Comparison of ENCODE assay signal across 20 cellular contexts in genomic region chr2:222756362-222756831, GRCh38.
DNase-seq lines count a peak whose midpoint lies in the region; ATAC-seq, FAIRE-seq and TF ChIP-seq lines count a peak whose summit lies in the region.
"Had no signal": no experiment of that assay in that cellular context is flagged by ENCODE, and none has a peak within 500 bp of the region (broad histone marks: within the 10 kb centered on the region; RNA-seq: fewer than 3 reads in every experiment).

No MANE protein-coding gene starts in this region.

- POLR2A ChIA-PET in endothelial cell of umbilical vein (lab: Charles Lee) = no interaction called here

- no TSS peak for BruUV-seq in endothelial cell of umbilical vein (replicated peaks; lab: Mats Ljungman, UMichigan)

- H3K9me3 ChIP-seq in endothelial cell of umbilical vein (replicated peaks; ENCODE audit: control insufficient read depth, insufficient read depth, low read length) = no peaks in the 10 kb centered on the region
- H3K9me3 ChIP-seq in parathyroid adenoma (ENCODE audit: control insufficient read depth, low read length) = no peaks in the 10 kb centered on the region
- H3K9me3 ChIP-seq in suprapubic skin = no peaks in the 10 kb centered on the region
- H3K9me3 ChIP-seq: esophagus squamous epithelium, stomach, upper lobe of left lung had no signal

- CTCF ChIA-PET in endothelial cell of umbilical vein (lab: Charles Lee) = interaction anchor here (0.7 to 2.2 kb wide), 4 partner anchors 50 to 183 kb away, joined by 3 to 6 read pairs (median 4); no protein-coding TSS in a partner anchor

- no peak for TF ChIP-seq EP300 in suprapubic skin (IDR thresholded peaks at IDR 0.05)

- H4K20me1 ChIP-seq in endothelial cell of umbilical vein (replicated peaks; ENCODE audit: control insufficient read depth, extremely low read depth, insufficient read depth, low read length) = no peaks in the 10 kb centered on the region

- no peak for ATAC-seq in stimulated activated memory B cell treated with anti-CD40 and anti-IgM and Interleukin-4, amounts not matched to agents 10 μg/mL and 1 μg/mL and 100 μg/mL, for 72 hours
- ATAC-seq: activated CD8-positive, alpha-beta T cell treated with anti-CD3 and anti-CD28 coated beads for 36 hours; natural killer cell treated with Interleukin-12 subunit alpha and Interleukin-12 subunit beta and Interleukin-15 and Interleukin-18, amount 100 ng/mL, for 72 hours had no signal

- peaks cover 2% of the 10 kb centered on the region for H3K9me3 Mint-ChIP-seq in stimulated activated memory B cell treated with anti-CD40 and anti-IgM and Interleukin-4, amounts not matched to agents 10 μg/mL and 1 μg/mL and 100 μg/mL, for 72 hours
- H3K9me3 Mint-ChIP-seq: activated CD8-positive, alpha-beta T cell treated with anti-CD3 and anti-CD28 coated beads for 36 hours; central memory CD8-positive, alpha-beta T cell; natural killer cell treated with Interleukin-12 subunit alpha and Interleukin-12 subunit beta and Interleukin-15 and Interleukin-18, amount 100 ng/mL, for 72 hours; T-helper 2 cell treated with Interferon-gamma antibody and Interleukin-4, amounts not matched to agents 5 μg/mL and 100 μg/mL, for 36 hours had no signal

- H3K79me2 ChIP-seq in endothelial cell of umbilical vein (ENCODE audit: control insufficient read depth, insufficient read depth, low read length) = no peaks in the 10 kb centered on the region
- H3K79me2 ChIP-seq in parathyroid adenoma = no peaks in the 10 kb centered on the region

- H3K4me3 Mint-ChIP-seq in stimulated activated memory B cell treated with anti-CD40 and anti-IgM and Interleukin-4, amounts not matched to agents 10 μg/mL and 1 μg/mL and 100 μg/mL, for 72 hours = no peak overlapping the region
- H3K4me3 Mint-ChIP-seq: activated CD8-positive, alpha-beta T cell treated with anti-CD3 and anti-CD28 coated beads for 36 hours; central memory CD8-positive, alpha-beta T cell; natural killer cell treated with Interleukin-12 subunit alpha and Interleukin-12 subunit beta and Interleukin-15 and Interleukin-18, amount 100 ng/mL, for 72 hours; T-helper 2 cell treated with Interferon-gamma antibody and Interleukin-4, amounts not matched to agents 5 μg/mL and 100 μg/mL, for 36 hours had no signal

- TF ChIP-seq POLR2A in endothelial cell of umbilical vein (IDR thresholded peaks at IDR 0.05; ENCODE audit: low read depth, low read length) = no peak
- TF ChIP-seq POLR2A in suprapubic skin (IDR thresholded peaks at IDR 0.05) = no peak

- no peaks in the 10 kb centered on the region for H3K27me3 ChIP-seq in endothelial cell of umbilical vein (ENCODE audit: control insufficient read depth in 2 of 2, insufficient read depth in 2 of 2, low read length in 2 of 2)
- no peaks in the 10 kb centered on the region for H3K27me3 ChIP-seq in parathyroid adenoma (ENCODE audit: control insufficient read depth, insufficient read depth, low read length)
- H3K27me3 ChIP-seq in suprapubic skin = no peaks in the 10 kb centered on the region
- H3K27me3 ChIP-seq: esophagus squamous epithelium, stomach, upper lobe of left lung had no signal

- H3K27ac ChIP-seq in endothelial cell of umbilical vein (ENCODE audit: insufficient read depth, low read depth, low read length) (no peak overlapping the region), parathyroid adenoma (no peak overlapping the region), suprapubic skin (no peak overlapping the region)
- H3K27ac ChIP-seq: esophagus squamous epithelium, stomach, upper lobe of left lung had no signal

- peak; percentile 68 for DNase-seq in ELF-1 (ENCODE audit: low read depth, low spot score)
- peak; percentile 19 for DNase-seq in NCI-H226
- no peak for DNase-seq in endothelial cell of umbilical vein (ENCODE audit: low read depth, low spot score)
- no peak for DNase-seq in NCI-H82 (lab: John Stamatoyannopoulos, UW)
- no peak for DNase-seq in suprapubic skin (ENCODE audit: low spot score in 2 of 2)
- DNase-seq in medulla oblongata (ENCODE audit: extremely low spot score) = no peak
- DNase-seq: activated CD8-positive, alpha-beta T cell treated with anti-CD3 and anti-CD28 coated beads for 36 hours; activated naive CD4-positive, alpha-beta T cell treated with Interleukin-2 at 50 U/mL for 16 hours; amygdala; esophagus squamous epithelium; NCI-H1694 treated with DMSO at 0.1 percent for 48 hours; stimulated activated CD4-positive, alpha-beta T cell treated with anti-CD3 and anti-CD28 coated beads, Interleukin-4, amount 100 ng/mL, for 1 hour; stomach; upper lobe of left lung had no signal

- no peaks in the 10 kb centered on the region for H3K4me1 Mint-ChIP-seq in stimulated activated memory B cell treated with anti-CD40 and anti-IgM and Interleukin-4, amounts not matched to agents 10 μg/mL and 1 μg/mL and 100 μg/mL, for 72 hours
- H3K4me1 Mint-ChIP-seq: central memory CD8-positive, alpha-beta T cell had no signal

- dilution Hi-C loops in endothelial cell of umbilical vein (cut with MboI; ENCODE audit: extremely low pct_ligation_motif_present, low sequenced_read_pairs) = no loop called here

- H3K9me1 ChIP-seq in endothelial cell of umbilical vein (replicated peaks; ENCODE audit: control insufficient read depth, extremely low read depth, insufficient read depth, low read length) = no peaks in the 10 kb centered on the region

- no peak for FAIRE-seq in endothelial cell of umbilical vein (lab: Jason Lieb, UNC)
- FAIRE-seq: GM18507 had no signal

- H3K4me2 ChIP-seq in endothelial cell of umbilical vein (ENCODE audit: insufficient read depth, low read length) (no peak overlapping the region), parathyroid adenoma (ENCODE audit: low read length) (no peak overlapping the region)

- no peak for TF ChIP-seq CTCF in endothelial cell of umbilical vein (IDR thresholded peaks at IDR 0.05; ENCODE audit: extremely low read depth in 1 of 2, insufficient read depth in 1 of 2, low read depth in 1 of 2, low read length in 2 of 2)
- no peak for TF ChIP-seq CTCF in parathyroid adenoma (IDR thresholded peaks at IDR 0.05)
- TF ChIP-seq CTCF in suprapubic skin (IDR thresholded peaks at IDR 0.05) = no peak

- H3K4me1 ChIP-seq in endothelial cell of umbilical vein (ENCODE audit: control insufficient read depth, extremely low read depth, insufficient read depth, low read length) = peaks cover 10% of the 10 kb centered on the region
- peaks cover 19% of the 10 kb centered on the region for H3K4me1 ChIP-seq in parathyroid adenoma
- H3K4me1 ChIP-seq in suprapubic skin = no peaks in the 10 kb centered on the region
- H3K4me1 ChIP-seq: upper lobe of left lung had no signal

- H2AFZ ChIP-seq in endothelial cell of umbilical vein (ENCODE audit: low read depth, low read length) (peak overlapping the region; percentile 79), parathyroid adenoma (peak overlapping the region; percentile 19)

- 67% methylated on average over 3 of the region's 3 CpGs for WGBS in suprapubic skin

- H3K27me3 Mint-ChIP-seq in stimulated activated memory B cell treated with anti-CD40 and anti-IgM and Interleukin-4, amounts not matched to agents 10 μg/mL and 1 μg/mL and 100 μg/mL, for 72 hours = no peaks in the 10 kb centered on the region
- H3K27me3 Mint-ChIP-seq: activated CD8-positive, alpha-beta T cell treated with anti-CD3 and anti-CD28 coated beads for 36 hours; central memory CD8-positive, alpha-beta T cell; natural killer cell treated with Interleukin-12 subunit alpha and Interleukin-12 subunit beta and Interleukin-15 and Interleukin-18, amount 100 ng/mL, for 72 hours had no signal

- no peaks in the 10 kb centered on the region for H3K36me3 Mint-ChIP-seq in stimulated activated memory B cell treated with anti-CD40 and anti-IgM and Interleukin-4, amounts not matched to agents 10 μg/mL and 1 μg/mL and 100 μg/mL, for 72 hours
- H3K36me3 Mint-ChIP-seq: natural killer cell treated with Interleukin-12 subunit alpha and Interleukin-12 subunit beta and Interleukin-15 and Interleukin-18, amount 100 ng/mL, for 72 hours had no signal

- H3K9ac ChIP-seq in endothelial cell of umbilical vein (replicated peaks; ENCODE audit: extremely low read depth, insufficient read depth, low read length) (no peak overlapping the region), parathyroid adenoma (no peak overlapping the region)

- no peak overlapping the region for H3K27ac Mint-ChIP-seq in stimulated activated memory B cell treated with anti-CD40 and anti-IgM and Interleukin-4, amounts not matched to agents 10 μg/mL and 1 μg/mL and 100 μg/mL, for 72 hours
- H3K27ac Mint-ChIP-seq: activated CD8-positive, alpha-beta T cell treated with anti-CD3 and anti-CD28 coated beads for 36 hours; natural killer cell treated with Interleukin-12 subunit alpha and Interleukin-12 subunit beta and Interleukin-15 and Interleukin-18, amount 100 ng/mL, for 72 hours; T-helper 2 cell treated with Interferon-gamma antibody and Interleukin-4, amounts not matched to agents 5 μg/mL and 100 μg/mL, for 36 hours had no signal

- H3K36me3 ChIP-seq in endothelial cell of umbilical vein (ENCODE audit: control insufficient read depth in 2 of 2, extremely low read depth in 1 of 2, insufficient read depth in 2 of 2, low read length in 2 of 2) = no peaks in the 10 kb centered on the region
- H3K36me3 ChIP-seq in parathyroid adenoma (ENCODE audit: control insufficient read depth, insufficient read depth, low read length) = no peaks in the 10 kb centered on the region
- no peaks in the 10 kb centered on the region for H3K36me3 ChIP-seq in suprapubic skin
- H3K36me3 ChIP-seq: esophagus squamous epithelium, stomach, upper lobe of left lung had no signal

- intact Hi-C loops in endothelial cell of umbilical vein (cut with micrococcal nuclease) = no loop called here

- H3K4me3 ChIP-seq in endothelial cell of umbilical vein (replicated peaks in 1 of 3; ENCODE audit: insufficient read depth in 1 of 3, low read depth in 1 of 3, low read length in 3 of 3) (no peak overlapping the region), parathyroid adenoma (ENCODE audit: low read depth, low read length) (no peak overlapping the region), suprapubic skin (no peak overlapping the region)
- H3K4me3 ChIP-seq: esophagus squamous epithelium, stomach, upper lobe of left lung had no signal

TF ChIP-seq in endothelial cell of umbilical vein, 7 proteins besides CTCF, POLR2A, EP300 and RAD21:
- TF ChIP-seq JUN (IDR thresholded peaks at IDR 0.05; ENCODE audit: borderline replicate concordance, insufficient read depth, insufficient read length, low read depth) = no peak
- TF ChIP-seq FOS (IDR thresholded peaks at IDR 0.05; ENCODE audit: borderline replicate concordance, insufficient read depth, low read length) = no peak
- TF ChIP-seq MYC (IDR thresholded peaks at IDR 0.05; ENCODE audit: low read depth, low read length) = no peak
- no peak for TF ChIP-seq GATA2 (IDR thresholded peaks at IDR 0.05; ENCODE audit: insufficient read depth, insufficient read length, low read depth, low read length)
- TF ChIP-seq MAX (IDR thresholded peaks at IDR 0.05; ENCODE audit: insufficient read depth, insufficient read length) = no peak
- TF ChIP-seq EZH2 (IDR thresholded peaks at IDR 0.05; ENCODE audit: borderline replicate concordance, low read depth, low read length, severe bottlenecking) = no peak
- no peak for TF ChIP-seq POLR2AphosphoS5 (IDR thresholded peaks at IDR 0.05; ENCODE audit: insufficient read depth, low read depth, low read length)

Comparison
In these comparisons a context has a peak if more than half of its experiments do, and no peak if none do; other contexts are left out.
1. DNase-seq: peak in ELF-1 (single experiment) and NCI-H226 (single experiment); none in endothelial cell of umbilical vein (single experiment), NCI-H82 (single experiment), suprapubic skin (0 of 2) and medulla oblongata (single experiment).